4 cellular contexts compared by ENCODE assay signal in genomic region chr15:21889542-21889941, GRCh38. TPM values are rescaled to one million over a fixed set of nuclear protein-coding genes. Genes with fewer than 3 reads are reported as not detected.
"Had no signal": no experiment of that assay in that cellular context is flagged by ENCODE, and none has a peak within 500 bp of the region (broad histone marks: within the 10 kb centered on the region; RNA-seq: fewer than 3 reads in every experiment).

No MANE protein-coding gene starts in this region.

RNA-seq across cellular contexts. Expression of gene POTEB, which starts 12.0 kb away (rescaled TPM):
- total RNA-seq: LHCN-M2, M059J, MCF 10A, NCI-H460 had no signal
